ENCODE assay signal across 16 cellular contexts in genomic region chr17:66777689-66778225, GRCh38. TPM values are rescaled to one million over a fixed set of nuclear protein-coding genes. Genes with fewer than 3 reads are reported as not detected.
DNase-seq lines count a peak whose midpoint lies in the region; ATAC-seq and TF ChIP-seq lines count a peak whose summit lies in the region.
"Had no signal": no experiment of that assay in that cellular context is flagged by ENCODE, and none has a peak within 500 bp of the region (broad histone marks: within the 10 kb centered on the region; RNA-seq: fewer than 3 reads in every experiment).

No MANE protein-coding gene starts in this region.

- H3K4me1 ChIP-seq in GM23248 (ENCODE audit: insufficient read depth) (no peaks in the 10 kb centered on the region), ectodermal cell (ENCODE audit: control insufficient read depth, insufficient read depth, low read length) (peaks cover 26% of the 10 kb centered on the region), neural progenitor cell (peaks cover 25% of the 10 kb centered on the region), ascending aorta (no peaks in the 10 kb centered on the region)
- H3K4me1 ChIP-seq: foreskin keratinocyte had no signal

- no peaks in the 10 kb centered on the region for H3K27me3 ChIP-seq in GM23248 (replicated peaks; ENCODE audit: insufficient read depth)
- H3K27me3 ChIP-seq in ectodermal cell (ENCODE audit: control insufficient read depth, insufficient read depth, low read length, poor library complexity, severe bottlenecking) = no peaks in the 10 kb centered on the region
- H3K27me3 ChIP-seq in neural progenitor cell = no peaks in the 10 kb centered on the region
- no peaks in the 10 kb centered on the region for H3K27me3 ChIP-seq in ascending aorta
- H3K27me3 ChIP-seq: foreskin keratinocyte had no signal

- H3K4me1 Mint-ChIP-seq in neural progenitor cell = peaks cover 44% of the 10 kb centered on the region

- no peak for ATAC-seq in GM18511 (IDR thresholded peaks at IDR 0.05; ENCODE audit: unreplicated experiment)
- ATAC-seq: foreskin keratinocyte, SK-N-SH treated with all-trans-retinoic acid at 6 μM for 48 hours had no signal

- H3K4me3 Mint-ChIP-seq in neural progenitor cell = no peak overlapping the region

- intact Hi-C loops in ascending aorta (cut with DNase I) = no loop called here

- H3K79me2 ChIP-seq in GM23248 (ENCODE audit: insufficient read depth) (no peaks in the 10 kb centered on the region), neural progenitor cell (ENCODE audit: low read depth) (no peaks in the 10 kb centered on the region)

- no peaks in the 10 kb centered on the region for H3K27me3 Mint-ChIP-seq in neural progenitor cell (ENCODE audit: insufficient read depth, low read depth)

- H3K9me3 ChIP-seq in GM23248 (ENCODE audit: low read depth) (no peaks in the 10 kb centered on the region), ectodermal cell (ENCODE audit: control insufficient read depth, low read length) (no peaks in the 10 kb centered on the region), neural progenitor cell (ENCODE audit: low read depth) (no peaks in the 10 kb centered on the region), ascending aorta (no peaks in the 10 kb centered on the region)

- DNase-seq in GM23248 (peak; percentile 10), NCI-H345 (lab: John Stamatoyannopoulos, UW) (peak; percentile 84), neural progenitor cell (ENCODE audit: low spot score) (peak; percentile 37), OCI-M2 (lab: John Stamatoyannopoulos, UW; ENCODE audit: unreplicated experiment) (no peak), DMS153 treated with DMSO at 0.1 percent for 48 hours (lab: John Stamatoyannopoulos, UW; ENCODE audit: unreplicated experiment) (no peak), ascending aorta (ENCODE audit: low spot score in 2 of 2) (no peak)
- DNase-seq: activated CD8-positive, alpha-beta memory T cell treated with anti-CD3 and anti-CD28 coated beads for 24 hours; aorta; DND-41; NCI-H1930; stimulated activated CD4-positive, alpha-beta T cell treated with anti-CD3 and anti-CD28 coated beads, Interleukin-15, amount 100 ng/mL, for 24 hours had no signal

- no peaks in the 10 kb centered on the region for H3K9me2 ChIP-seq in GM23248 (ENCODE audit: insufficient read depth)

- H3K27ac ChIP-seq in GM23248 = no peak overlapping the region
- peak overlapping the region; percentile 23 for H3K27ac ChIP-seq in ectodermal cell (ENCODE audit: insufficient read depth, low read depth, low read length, poor library complexity, severe bottlenecking)
- no peak overlapping the region for H3K27ac ChIP-seq in neural progenitor cell
- no peak overlapping the region for H3K27ac ChIP-seq in ascending aorta
- H3K27ac ChIP-seq: foreskin keratinocyte had no signal

- H4K20me1 ChIP-seq in GM23248 (ENCODE audit: insufficient read depth) (no peaks in the 10 kb centered on the region), neural progenitor cell (ENCODE audit: low read depth) (no peaks in the 10 kb centered on the region)

- H3F3A ChIP-seq in GM23248 (ENCODE audit: insufficient read depth) (no peaks in the 10 kb centered on the region), neural progenitor cell (ENCODE audit: low read depth) (peaks cover 15% of the 10 kb centered on the region)

- H3K4me3 ChIP-seq in GM23248 (no peak overlapping the region), ectodermal cell (ENCODE audit: insufficient read depth, low read depth, low read length) (no peak overlapping the region), neural progenitor cell (no peak overlapping the region), ascending aorta (no peak overlapping the region)

- H3K4me2 ChIP-seq in GM23248 (ENCODE audit: unreplicated experiment) (no peak overlapping the region), neural progenitor cell (no peak overlapping the region)

- in situ Hi-C loops in GM23248 (cut with MboI) = no loop called here

- H3K36me3 Mint-ChIP-seq in neural progenitor cell = no peaks in the 10 kb centered on the region

- H3K27ac Mint-ChIP-seq in neural progenitor cell = no peak overlapping the region

- no peaks in the 10 kb centered on the region for H3K9me3 Mint-ChIP-seq in neural progenitor cell

- H2AFZ ChIP-seq in GM23248 (no peak overlapping the region), neural progenitor cell (replicated peaks) (peak overlapping the region; percentile 42)

- no peak for TF ChIP-seq CTCF in neural progenitor cell (IDR thresholded peaks at IDR 0.05)
- no peak for TF ChIP-seq CTCF in ascending aorta (IDR thresholded peaks at IDR 0.05)

- H3K9ac ChIP-seq in GM23248 (no peak overlapping the region), neural progenitor cell (no peak overlapping the region)

- H3K36me3 ChIP-seq in GM23248 (ENCODE audit: low read depth) = peaks cover 4% of the 10 kb centered on the region; the same call in 1 of the 2 replicates
- H3K36me3 ChIP-seq in ectodermal cell (ENCODE audit: control insufficient read depth, insufficient read depth, low read length) = no peaks in the 10 kb centered on the region
- H3K36me3 ChIP-seq in neural progenitor cell = no peaks in the 10 kb centered on the region
- H3K36me3 ChIP-seq in ascending aorta = no peaks in the 10 kb centered on the region

- 87 to 92% methylated on average over 7 of the region's 7 CpGs for WGBS in GM23248 (ENCODE audit: low coverage in 1 of 2, low lambda C conversion rate in 2 of 2, missing lambda C conversion rate in 2 of 2), 2 experiments
- WGBS in ectodermal cell, 2 experiments = 20 to 24% methylated on average over 7 of the region's 7 CpGs

RNA-seq across cellular contexts. Expression of gene CACNG5, which starts 57.2 kb away (rescaled TPM):
- total RNA-seq in GM23248 (2014; rRNA removed; shearing (Covaris generic)) = not detected in 2 replicates
- not detected in 2 replicates for polyA plus RNA-seq in GM23248 (2016; fragmentation: Nextera tagmentation; extraction: Ambion mirVana)
- polyA plus RNA-seq in ectodermal cell (2013, experiment 1 of 4) = not detected
- polyA plus RNA-seq in ectodermal cell (2013, experiment 2 of 4) = not detected
- not detected for polyA plus RNA-seq in ectodermal cell (2013, experiment 3 of 4)
- not detected for polyA plus RNA-seq in ectodermal cell (2013, experiment 4 of 4)
- total RNA-seq in neural progenitor cell (ENCODE audit: low replicate concordance) = not detected in 2 replicates
- total RNA-seq in ascending aorta = not detected
- total RNA-seq: aorta, foreskin keratinocyte, myocyte had no signal
- polyA plus RNA-seq: aorta, foreskin keratinocyte had no signal

Comparison
In these comparisons a context has a peak if more than half of its experiments do, and no peak if none do; other contexts are left out.
1. DNase-seq: peak in GM23248 (single experiment), NCI-H345 (single experiment) and neural progenitor cell (single experiment); none in OCI-M2 (single experiment), DMS153 treated with DMSO at 0.1 percent for 48 hours (single experiment) and ascending aorta (0 of 2).